In the genomic region with DNA sequence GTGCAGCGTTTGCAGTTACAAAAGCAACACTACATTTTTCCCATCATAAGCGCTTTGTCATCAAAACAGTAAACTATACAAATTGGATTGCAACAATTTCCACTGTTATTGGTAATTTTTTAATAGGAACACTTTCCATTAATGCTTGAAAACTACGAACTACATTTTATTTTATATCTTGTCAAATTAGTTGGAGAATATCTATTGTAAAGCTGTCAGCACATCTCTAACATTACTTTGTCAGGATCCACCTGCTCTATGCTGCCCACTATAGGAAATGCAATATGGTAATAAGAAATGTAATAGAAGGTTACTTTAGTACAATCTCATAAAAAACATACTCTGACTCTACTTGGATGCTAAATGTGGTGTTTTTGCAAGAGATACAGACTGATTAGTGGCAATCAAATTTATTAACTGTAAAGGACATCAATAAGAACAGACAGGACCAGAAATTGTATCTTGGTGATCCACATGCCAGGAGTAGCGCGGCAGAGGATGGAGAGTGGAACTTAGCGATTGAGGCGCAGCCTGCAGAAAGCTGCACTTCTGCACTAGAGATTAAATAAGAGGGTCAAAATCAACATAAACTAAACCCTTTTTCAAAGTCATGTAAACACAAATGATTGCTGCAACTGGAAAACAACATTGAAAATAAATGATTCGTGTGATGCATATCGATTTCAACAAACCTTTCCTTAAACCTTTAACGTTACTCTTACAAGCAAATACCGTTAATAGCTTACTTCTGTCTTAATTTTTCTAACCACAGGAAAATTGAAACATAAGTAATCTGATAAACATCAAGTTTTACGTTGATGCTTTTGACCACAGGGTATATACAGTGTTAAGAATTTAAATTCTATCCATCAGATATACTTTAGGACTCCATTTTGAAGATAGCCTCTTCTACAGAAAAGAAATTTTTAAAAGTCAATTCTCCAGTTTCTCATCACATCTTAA, we compare ENCODE assay signal across 8 cellular contexts. TPM values are rescaled to one million over a fixed set of nuclear protein-coding genes. Genes with fewer than 3 reads are reported as not detected.
DNase-seq lines count a peak whose midpoint lies in the region; ATAC-seq, FAIRE-seq and TF ChIP-seq lines count a peak whose summit lies in the region.

No MANE protein-coding gene starts in this region.

- peak overlapping the region; percentile 100 for H3K4me3 ChIP-seq in endocrine pancreas (ENCODE audit: control insufficient read depth, insufficient read depth, low read length)
- peak overlapping the region; percentile 67 for H3K4me3 ChIP-seq in mucosa of stomach (ENCODE audit: low read length)
- H3K4me3 ChIP-seq in uterus = peak overlapping the region; percentile 83 to 93

- H3K9me3 ChIP-seq in ES-I3 (ENCODE audit: control insufficient read depth, insufficient read depth, low read length) (no peaks in the 10 kb centered on the region), endocrine pancreas (ENCODE audit: control insufficient read depth, low read length) (no peaks in the 10 kb centered on the region), mucosa of stomach (ENCODE audit: control insufficient read depth, low read length) (no peaks in the 10 kb centered on the region), uterus (no peaks in the 10 kb centered on the region)

- FAIRE-seq in A204.1 (lab: Jason Lieb, UNC) = peak; percentile 96

- intact Hi-C loops in uterus (cut with DNase I; ENCODE audit: low total_unique reads) = no loop called here

- peak; percentile 62 to 87 (median 66) for TF ChIP-seq CTCF in uterus (IDR thresholded peaks at IDR 0.05)

- no peaks in the 10 kb centered on the region for H3K4me1 ChIP-seq in ES-I3 (ENCODE audit: insufficient read depth, low read length)
- H3K4me1 ChIP-seq in endocrine pancreas (ENCODE audit: control insufficient read depth, insufficient read depth, low read length) = peaks cover 23% of the 10 kb centered on the region
- peaks cover 6% of the 10 kb centered on the region for H3K4me1 ChIP-seq in mucosa of stomach (ENCODE audit: control insufficient read depth, insufficient read depth, low read length)
- peaks cover 6 to 15% of the 10 kb centered on the region in 2 donors for H3K4me1 ChIP-seq in uterus

- ATAC-seq in GM18909 (IDR thresholded peaks at IDR 0.05; ENCODE audit: poor library complexity, unreplicated experiment) = no peak

- peak overlapping the region; percentile 99 to 100 for H3K27ac ChIP-seq in uterus

- DNase-seq in NAMALWA (ENCODE audit: low spot score) = peak; percentile 86
- peak; percentile 57 for DNase-seq in SW480 (ENCODE audit: low spot score)
- no peak for DNase-seq in uterus

- H3K27me3 ChIP-seq in endocrine pancreas (ENCODE audit: control insufficient read depth, insufficient read depth, low read length) (no peaks in the 10 kb centered on the region), mucosa of stomach (ENCODE audit: control insufficient read depth, insufficient read depth, low read length) (no peaks in the 10 kb centered on the region), uterus (no peaks in the 10 kb centered on the region)

- TF ChIP-seq POLR2A in uterus (IDR thresholded peaks at IDR 0.05) = no peak

- H3K9ac ChIP-seq in ES-I3 (ENCODE audit: low read depth, low read length) (peak overlapping the region; percentile 89), endocrine pancreas (ENCODE audit: control insufficient read depth, insufficient read depth, low read length) (peak overlapping the region; percentile 65), mucosa of stomach (ENCODE audit: low read length) (peak overlapping the region; percentile 92)

- H3K36me3 ChIP-seq in ES-I3 (ENCODE audit: insufficient read depth, low read length) = peaks cover 2% of the 10 kb centered on the region; the same call in 1 of the 2 replicates
- H3K36me3 ChIP-seq in endocrine pancreas (ENCODE audit: control insufficient read depth, insufficient read depth, low read length) = no peaks in the 10 kb centered on the region
- no peaks in the 10 kb centered on the region for H3K36me3 ChIP-seq in mucosa of stomach (ENCODE audit: control insufficient read depth, insufficient read depth, low read length)
- no peaks in the 10 kb centered on the region for H3K36me3 ChIP-seq in uterus

RNA-seq across cellular contexts. Expression of a gene that starts 3.6 kb away (rescaled TPM):
- total RNA-seq in uterus = 100 to 1,000 TPM in 1 of 4 donors, 10 to 100 TPM in 3; 24.3 to 112 (median 56.8) TPM

Comparison
In these comparisons a context has a peak if more than half of its experiments do, and no peak if none do; other contexts are left out.
1. DNase-seq: peak in NAMALWA (single experiment) and SW480 (single experiment); none in uterus (0 of 2).
2. Peak in every context shown above with its lines, with median percentiles within 50 percentile points of each other: H3K9ac ChIP-seq and H3K4me3 ChIP-seq.